ENCODE assay signal across 19 cellular contexts in genomic region chr2:165082479-165082878, GRCh38.
DNase-seq lines count a peak whose midpoint lies in the region; ATAC-seq and TF ChIP-seq lines count a peak whose summit lies in the region.
"Had no signal": no experiment of that assay in that cellular context is flagged by ENCODE, and none has a peak within 500 bp of the region (broad histone marks: within the 10 kb centered on the region; RNA-seq: fewer than 3 reads in every experiment).

No MANE protein-coding gene starts in this region.

- H3K27ac ChIP-seq in HEK293 (ENCODE audit: extremely low read depth, low read depth, low read length) (no peak overlapping the region), endodermal cell (ENCODE audit: low read depth, low read length) (no peak overlapping the region)
- H3K27ac ChIP-seq: 22Rv1; A549; BLaER1 treated with 17β-estradiol and CSF1 and Interleukin-3, amounts not matched to agents 10 nM and 100 nM; C4-2B had no signal

- H3K9me3 Mint-ChIP-seq in activated T-cell treated with anti-CD3 and anti-CD28 coated beads, Interleukin-2, amount 50 U/mL, for 72 hours, result peaks cover 6 to 10% of the 10 kb centered on the region in 2 donors
- peaks cover 11% of the 10 kb centered on the region for H3K9me3 Mint-ChIP-seq in endodermal cell

- CTCF ChIA-PET in HEK293 (lab: Yijun Ruan, JAX), result interaction anchor here (0.6 to 1.8 kb wide), 3 partner anchors 20 to 65 kb away, joined by 3 to 11 read pairs (median 3); no protein-coding TSS in a partner anchor

- ATAC-seq in activated T-cell treated with anti-CD3 and anti-CD28 coated beads, Interleukin-2, amount 50 U/mL, for 72 hours (replicated peaks in 1 of 2), result no peak
- ATAC-seq: A549; CD8-positive, alpha-beta T cell had no signal

- H3K4me3 ChIP-seq in HEK293 (ENCODE audit: low read depth, low read length), result no peak overlapping the region
- peak overlapping the region; percentile 15 for H3K4me3 ChIP-seq in endodermal cell (ENCODE audit: low read length)
- H3K4me3 ChIP-seq: A549; BLaER1 treated with 17β-estradiol and CSF1 and Interleukin-3, amounts not matched to agents 10 nM and 100 nM had no signal

- no peak overlapping the region for H3K9ac ChIP-seq in endodermal cell (ENCODE audit: extremely low read depth, low read length, poor library complexity, severe bottlenecking)
- H3K9ac ChIP-seq: BLaER1 treated with 17β-estradiol and CSF1 and Interleukin-3, amounts not matched to agents 10 nM and 100 nM had no signal

- no peaks in the 10 kb centered on the region for H3K36me3 ChIP-seq in HEK293 (ENCODE audit: control insufficient read depth in 2 of 2, insufficient read depth in 1 of 2, low read length in 2 of 2)
- H3K36me3 ChIP-seq in endodermal cell (ENCODE audit: control insufficient read depth, insufficient read depth, low read length), result no peaks in the 10 kb centered on the region
- H3K36me3 ChIP-seq: BLaER1 treated with 17β-estradiol and CSF1 and Interleukin-3, amounts not matched to agents 10 nM and 100 nM had no signal

- H3K36me3 Mint-ChIP-seq in activated T-cell treated with anti-CD3 and anti-CD28 coated beads, Interleukin-2, amount 50 U/mL, for 72 hours (ENCODE audit: insufficient read depth in 2 of 2), result peaks cover 0 to 4% of the 10 kb centered on the region in 2 donors
- no peaks in the 10 kb centered on the region for H3K36me3 Mint-ChIP-seq in endodermal cell (ENCODE audit: low read depth)
- H3K36me3 Mint-ChIP-seq: CD8-positive, alpha-beta T cell had no signal

- no peaks in the 10 kb centered on the region for H3K9me3 ChIP-seq in HEK293 (ENCODE audit: control insufficient read depth, insufficient read depth, low read depth, low read length)
- peaks cover 21% of the 10 kb centered on the region for H3K9me3 ChIP-seq in endodermal cell (ENCODE audit: control insufficient read depth, low read length)
- H3K9me3 ChIP-seq: A549 had no signal

- POLR2A ChIA-PET in HEK293 (lab: Yijun Ruan, JAX), result no interaction called here

- no peaks in the 10 kb centered on the region for H3K4me1 ChIP-seq in HEK293 (ENCODE audit: control insufficient read depth, insufficient read depth, low read length)
- peaks cover 5% of the 10 kb centered on the region for H3K4me1 ChIP-seq in endodermal cell (ENCODE audit: control insufficient read depth, insufficient read depth, low read length)
- H3K4me1 ChIP-seq: A549; BLaER1 treated with 17β-estradiol and CSF1 and Interleukin-3, amounts not matched to agents 10 nM and 100 nM; Caco-2 had no signal

- no peaks in the 10 kb centered on the region for H3K4me1 Mint-ChIP-seq in activated T-cell treated with anti-CD3 and anti-CD28 coated beads, Interleukin-2, amount 50 U/mL, for 72 hours (ENCODE audit: low read depth)
- H3K4me1 Mint-ChIP-seq in endodermal cell, result no peaks in the 10 kb centered on the region
- H3K4me1 Mint-ChIP-seq: B cell had no signal

- no peaks in the 10 kb centered on the region for H3K27me3 Mint-ChIP-seq in activated T-cell treated with anti-CD3 and anti-CD28 coated beads, Interleukin-2, amount 50 U/mL, for 72 hours (ENCODE audit: low read depth)
- H3K27me3 Mint-ChIP-seq in endodermal cell (ENCODE audit: insufficient read depth), result no peaks in the 10 kb centered on the region
- H3K27me3 Mint-ChIP-seq: B cell; CD4-positive, alpha-beta T cell had no signal

- no peak overlapping the region for H3K4me3 Mint-ChIP-seq in activated T-cell treated with anti-CD3 and anti-CD28 coated beads, Interleukin-2, amount 50 U/mL, for 72 hours
- no peak overlapping the region for H3K4me3 Mint-ChIP-seq in endodermal cell
- H3K4me3 Mint-ChIP-seq: B cell; CD4-positive, alpha-beta T cell; CD8-positive, alpha-beta T cell had no signal

- H3K27me3 ChIP-seq in endodermal cell (ENCODE audit: control insufficient read depth, insufficient read depth, low read length, poor library complexity, severe bottlenecking), result no peaks in the 10 kb centered on the region
- H3K27me3 ChIP-seq: BLaER1 treated with 17β-estradiol and CSF1 and Interleukin-3, amounts not matched to agents 10 nM and 100 nM had no signal

- DNase-seq in DMS 273 (lab: John Stamatoyannopoulos, UW; ENCODE audit: unreplicated experiment) (peak; percentile 10), DMS 273 treated with DMSO at 0.1 percent for 48 hours (lab: John Stamatoyannopoulos, UW) (no peak), endodermal cell (no peak)
- DNase-seq in activated T-cell treated with anti-CD3 and anti-CD28 coated beads, Interleukin-2, amount 50 U/mL, for 72 hours, result no peak
- DNase-seq in activated T-cell treated with anti-CD3 and anti-CD28 coated beads, Interleukin-2, amount 50 U/mL, for 48 hours, result no peak
- DNase-seq in activated CD4-positive, alpha-beta T cell treated with anti-CD3 and anti-CD28 coated beads for 48 hours, result no peak
- DNase-seq: AML-193; Caco-2; Calu3; CD4-positive, alpha-beta T cell; CD8-positive, alpha-beta T cell; DMS79 treated with DMSO at 0.1 percent for 48 hours; GF-D8 had no signal

- H3K27ac Mint-ChIP-seq in activated T-cell treated with anti-CD3 and anti-CD28 coated beads, Interleukin-2, amount 50 U/mL, for 72 hours, result peak overlapping the region; percentile 18
- H3K27ac Mint-ChIP-seq in endodermal cell, result no peak overlapping the region
- H3K27ac Mint-ChIP-seq: B cell; CD4-positive, alpha-beta T cell; CD8-positive, alpha-beta T cell had no signal

- TF ChIP-seq CTCF in HEK293 (tag by site-specific recombination; IDR thresholded peaks at IDR 0.05), result no peak
- TF ChIP-seq CTCF in endodermal cell (conservative IDR thresholded peaks at IDR 0.05), result no peak

TF ChIP-seq in HEK293, 187 proteins besides CTCF, POLR2A, EP300 and RAD21:
- no peak for TF ChIP-seq YY2 (tag by site-specific recombination; IDR thresholded peaks at IDR 0.05)
- no peak for TF ChIP-seq ZNF404 (tag by site-specific recombination; IDR thresholded peaks at IDR 0.05)
- TF ChIP-seq SETDB1 (IDR thresholded peaks at IDR 0.05; ENCODE audit: insufficient read length, low read length), result peak; percentile 78
- no peak for TF ChIP-seq ZSCAN30 (tag by site-specific recombination; IDR thresholded peaks at IDR 0.05)
- TF ChIP-seq ZBTB11 (tag by site-specific recombination; conservative IDR thresholded peaks at IDR 0.05; ENCODE audit: low read depth), result no peak
- no peak for TF ChIP-seq ZNF692 (tag by site-specific recombination; IDR thresholded peaks at IDR 0.05)
